Comparison of ENCODE assay signal across 1 cellular context in genomic region chr9:113221800-113222481, GRCh38.
TF ChIP-seq lines count a peak whose summit lies in the region.

No MANE protein-coding gene starts in this region.

TF ChIP-seq in K562, 482 proteins besides CTCF, POLR2A, EP300 and RAD21 (continued from another document):
- TF ChIP-seq NR2C1 (IDR thresholded peaks at IDR 0.05) (no peak), NR2C1 (tag; IDR thresholded peaks at IDR 0.05) (no peak), CTCFL (IDR thresholded peaks at IDR 0.05; ENCODE audit: borderline replicate concordance, insufficient read depth, low read depth, low read length, poor library complexity, severe bottlenecking) (no peak), NELFE (IDR thresholded peaks at IDR 0.05; ENCODE audit: insufficient read depth, insufficient read length) (no peak), TCF3 (CRISPR knock-in tag; IDR thresholded peaks at IDR 0.05) (peak; percentile 63), NR3C1 (CRISPR knock-in tag; IDR thresholded peaks at IDR 0.05) (no peak), HMBOX1 (IDR thresholded peaks at IDR 0.05) (peak; percentile 30; the same call in 1 of the 2 replicates), CEBPB (tag; IDR thresholded peaks at IDR 0.05) (no peak), MCM3 (IDR thresholded peaks at IDR 0.05) (no peak), ZEB2 (IDR thresholded peaks at IDR 0.05) (no peak), TEAD4 (IDR thresholded peaks at IDR 0.05; ENCODE audit: low read length) (peak; percentile 78), TEAD4 (CRISPR knock-in tag; IDR thresholded peaks at IDR 0.05; ENCODE audit: borderline replicate concordance) (no peak), ZNF124 (CRISPR knock-in tag; IDR thresholded peaks at IDR 0.05) (no peak), ZNF174 (CRISPR knock-in tag; IDR thresholded peaks at IDR 0.05) (no peak), RNF2 (IDR thresholded peaks at IDR 0.05) (no peak), NUFIP1 (IDR thresholded peaks at IDR 0.05; ENCODE audit: partially characterized antibody) (no peak), DPF2 (IDR thresholded peaks at IDR 0.05) (0 out of 2 replicates have a peak, but pooled peaks have one; percentile 34), ZBTB12 (CRISPR knock-in tag; IDR thresholded peaks at IDR 0.05) (no peak), CBFA2T2 (conservative IDR thresholded peaks at IDR 0.05) (peak; percentile 68), ZNF175 (CRISPR knock-in tag; IDR thresholded peaks at IDR 0.05; ENCODE audit: low read depth) (no peak), NFIX (CRISPR knock-in tag; IDR thresholded peaks at IDR 0.05; ENCODE audit: low read depth) (no peak), NR2F6 (CRISPR knock-in tag; IDR thresholded peaks at IDR 0.05) (0 out of 2 replicates have a peak, but pooled peaks have one; percentile 34), POLR2H (tag; IDR thresholded peaks at IDR 0.05; ENCODE audit: low read depth) (peak; percentile 4), BCL6 (CRISPR knock-in tag; IDR thresholded peaks at IDR 0.05) (no peak), NFRKB (IDR thresholded peaks at IDR 0.05; ENCODE audit: low read depth) (0 out of 2 replicates have a peak, but pooled peaks have one; percentile 6), EWSR1 (IDR thresholded peaks at IDR 0.05; ENCODE audit: borderline replicate concordance, low read depth, partially characterized antibody) (no peak), ARID1B (IDR thresholded peaks at IDR 0.05) (peak; percentile 67), CBX5 (IDR thresholded peaks at IDR 0.05; ENCODE audit: borderline replicate concordance, low read depth) (no peak), FOXK1 (CRISPR knock-in tag; IDR thresholded peaks at IDR 0.05; ENCODE audit: borderline replicate concordance) (0 out of 2 replicates have a peak, but pooled peaks have one; percentile 10), MED1 (CRISPR knock-in tag; IDR thresholded peaks at IDR 0.05; ENCODE audit: borderline replicate concordance) (no peak), SMAD2 (IDR thresholded peaks at IDR 0.05; ENCODE audit: low read depth, low read length) (no peak), HDAC3 (IDR thresholded peaks at IDR 0.05; ENCODE audit: borderline replicate concordance, partially characterized antibody) (no peak), HDAC6 (IDR thresholded peaks at IDR 0.05; ENCODE audit: low read depth, low read length) (no peak), SMARCA4 (IDR thresholded peaks at IDR 0.05) (peak; percentile 19; the same call in 1 of the 2 replicates), TFAP4 (CRISPR knock-in tag; IDR thresholded peaks at IDR 0.05; ENCODE audit: borderline replicate concordance) (no peak), CREM (IDR thresholded peaks at IDR 0.05; ENCODE audit: low read depth) (no peak), KLF16 (IDR thresholded peaks at IDR 0.05) (no peak), IFI16 (CRISPR knock-in tag; IDR thresholded peaks at IDR 0.05) (no peak), XRCC4 (IDR thresholded peaks at IDR 0.05; ENCODE audit: extremely low read depth, insufficient read depth, insufficient read length) (no peak), NFYB (IDR thresholded peaks at IDR 0.05; ENCODE audit: extremely low read depth, insufficient read length) (no peak), HOMEZ (CRISPR knock-in tag; IDR thresholded peaks at IDR 0.05) (no peak), CREBBP (IDR thresholded peaks at IDR 0.05; ENCODE audit: low read depth, low read length) (no peak), CBFA2T3 (IDR thresholded peaks at IDR 0.05) (peak; percentile 76), HNRNPL (IDR thresholded peaks at IDR 0.05; ENCODE audit: low read depth, low read length) (no peak), PCBP1 (IDR thresholded peaks at IDR 0.05; ENCODE audit: low read depth, low read length, poor library complexity, severe bottlenecking) (no peak), RFX5 (IDR thresholded peaks at IDR 0.05; ENCODE audit: low read depth, low read length) (no peak), POLR3G (IDR thresholded peaks at IDR 0.05; ENCODE audit: extremely low read depth, insufficient read length, insufficient replicate concordance) (no peak), MXD1 (CRISPR knock-in tag; IDR thresholded peaks at IDR 0.05; ENCODE audit: borderline replicate concordance, poor library complexity, severe bottlenecking) (no peak)
- TF ChIP-seq, protein P1, sequence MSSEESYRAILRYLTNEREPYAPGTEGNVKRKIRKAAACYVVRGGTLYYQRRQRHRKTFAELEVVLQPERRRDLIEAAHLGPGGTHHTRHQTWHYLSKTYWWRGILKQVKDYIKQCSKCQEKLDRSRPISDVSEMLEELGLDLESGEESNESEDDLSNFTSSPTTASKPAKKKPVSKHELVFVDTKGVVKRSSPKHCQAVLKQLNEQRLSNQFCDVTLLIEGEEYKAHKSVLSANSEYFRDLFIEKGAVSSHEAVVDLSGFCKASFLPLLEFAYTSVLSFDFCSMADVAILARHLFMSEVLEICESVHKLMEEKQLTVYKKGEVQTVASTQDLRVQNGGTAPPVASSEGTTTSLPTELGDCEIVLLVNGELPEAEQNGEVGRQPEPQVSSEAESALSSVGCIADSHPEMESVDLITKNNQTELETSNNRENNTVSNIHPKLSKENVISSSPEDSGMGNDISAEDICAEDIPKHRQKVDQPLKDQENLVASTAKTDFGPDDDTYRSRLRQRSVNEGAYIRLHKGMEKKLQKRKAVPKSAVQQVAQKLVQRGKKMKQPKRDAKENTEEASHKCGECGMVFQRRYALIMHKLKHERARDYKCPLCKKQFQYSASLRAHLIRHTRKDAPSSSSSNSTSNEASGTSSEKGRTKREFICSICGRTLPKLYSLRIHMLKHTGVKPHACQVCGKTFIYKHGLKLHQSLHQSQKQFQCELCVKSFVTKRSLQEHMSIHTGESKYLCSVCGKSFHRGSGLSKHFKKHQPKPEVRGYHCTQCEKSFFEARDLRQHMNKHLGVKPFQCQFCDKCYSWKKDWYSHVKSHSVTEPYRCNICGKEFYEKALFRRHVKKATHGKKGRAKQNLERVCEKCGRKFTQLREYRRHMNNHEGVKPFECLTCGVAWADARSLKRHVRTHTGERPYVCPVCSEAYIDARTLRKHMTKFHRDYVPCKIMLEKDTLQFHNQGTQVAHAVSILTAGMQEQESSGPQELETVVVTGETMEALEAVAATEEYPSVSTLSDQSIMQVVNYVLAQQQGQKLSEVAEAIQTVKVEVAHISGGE (CRISPR knock-in tag; IDR thresholded peaks at IDR 0.05), result no peak
- TF ChIP-seq, protein P2, sequence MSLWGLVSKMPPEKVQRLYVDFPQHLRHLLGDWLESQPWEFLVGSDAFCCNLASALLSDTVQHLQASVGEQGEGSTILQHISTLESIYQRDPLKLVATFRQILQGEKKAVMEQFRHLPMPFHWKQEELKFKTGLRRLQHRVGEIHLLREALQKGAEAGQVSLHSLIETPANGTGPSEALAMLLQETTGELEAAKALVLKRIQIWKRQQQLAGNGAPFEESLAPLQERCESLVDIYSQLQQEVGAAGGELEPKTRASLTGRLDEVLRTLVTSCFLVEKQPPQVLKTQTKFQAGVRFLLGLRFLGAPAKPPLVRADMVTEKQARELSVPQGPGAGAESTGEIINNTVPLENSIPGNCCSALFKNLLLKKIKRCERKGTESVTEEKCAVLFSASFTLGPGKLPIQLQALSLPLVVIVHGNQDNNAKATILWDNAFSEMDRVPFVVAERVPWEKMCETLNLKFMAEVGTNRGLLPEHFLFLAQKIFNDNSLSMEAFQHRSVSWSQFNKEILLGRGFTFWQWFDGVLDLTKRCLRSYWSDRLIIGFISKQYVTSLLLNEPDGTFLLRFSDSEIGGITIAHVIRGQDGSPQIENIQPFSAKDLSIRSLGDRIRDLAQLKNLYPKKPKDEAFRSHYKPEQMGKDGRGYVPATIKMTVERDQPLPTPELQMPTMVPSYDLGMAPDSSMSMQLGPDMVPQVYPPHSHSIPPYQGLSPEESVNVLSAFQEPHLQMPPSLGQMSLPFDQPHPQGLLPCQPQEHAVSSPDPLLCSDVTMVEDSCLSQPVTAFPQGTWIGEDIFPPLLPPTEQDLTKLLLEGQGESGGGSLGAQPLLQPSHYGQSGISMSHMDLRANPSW (CRISPR knock-in tag; IDR thresholded peaks at IDR 0.05), result no peak
- TF ChIP-seq, protein P3, sequence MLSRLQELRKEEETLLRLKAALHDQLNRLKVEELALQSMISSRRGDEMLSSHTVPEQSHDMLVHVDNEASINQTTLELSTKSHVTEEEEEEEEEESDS (CRISPR knock-in tag; IDR thresholded peaks at IDR 0.05), result no peak
- TF ChIP-seq, protein P4, sequence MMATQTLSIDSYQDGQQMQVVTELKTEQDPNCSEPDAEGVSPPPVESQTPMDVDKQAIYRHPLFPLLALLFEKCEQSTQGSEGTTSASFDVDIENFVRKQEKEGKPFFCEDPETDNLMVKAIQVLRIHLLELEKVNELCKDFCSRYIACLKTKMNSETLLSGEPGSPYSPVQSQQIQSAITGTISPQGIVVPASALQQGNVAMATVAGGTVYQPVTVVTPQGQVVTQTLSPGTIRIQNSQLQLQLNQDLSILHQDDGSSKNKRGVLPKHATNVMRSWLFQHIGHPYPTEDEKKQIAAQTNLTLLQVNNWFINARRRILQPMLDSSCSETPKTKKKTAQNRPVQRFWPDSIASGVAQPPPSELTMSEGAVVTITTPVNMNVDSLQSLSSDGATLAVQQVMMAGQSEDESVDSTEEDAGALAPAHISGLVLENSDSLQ (IDR thresholded peaks at IDR 0.05), result peak; percentile 31
- TF ChIP-seq, protein P5, sequence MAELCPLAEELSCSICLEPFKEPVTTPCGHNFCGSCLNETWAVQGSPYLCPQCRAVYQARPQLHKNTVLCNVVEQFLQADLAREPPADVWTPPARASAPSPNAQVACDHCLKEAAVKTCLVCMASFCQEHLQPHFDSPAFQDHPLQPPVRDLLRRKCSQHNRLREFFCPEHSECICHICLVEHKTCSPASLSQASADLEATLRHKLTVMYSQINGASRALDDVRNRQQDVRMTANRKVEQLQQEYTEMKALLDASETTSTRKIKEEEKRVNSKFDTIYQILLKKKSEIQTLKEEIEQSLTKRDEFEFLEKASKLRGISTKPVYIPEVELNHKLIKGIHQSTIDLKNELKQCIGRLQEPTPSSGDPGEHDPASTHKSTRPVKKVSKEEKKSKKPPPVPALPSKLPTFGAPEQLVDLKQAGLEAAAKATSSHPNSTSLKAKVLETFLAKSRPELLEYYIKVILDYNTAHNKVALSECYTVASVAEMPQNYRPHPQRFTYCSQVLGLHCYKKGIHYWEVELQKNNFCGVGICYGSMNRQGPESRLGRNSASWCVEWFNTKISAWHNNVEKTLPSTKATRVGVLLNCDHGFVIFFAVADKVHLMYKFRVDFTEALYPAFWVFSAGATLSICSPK (IDR thresholded peaks at IDR 0.05; ENCODE audit: borderline replicate concordance), result no peak
